In the genomic region with DNA sequence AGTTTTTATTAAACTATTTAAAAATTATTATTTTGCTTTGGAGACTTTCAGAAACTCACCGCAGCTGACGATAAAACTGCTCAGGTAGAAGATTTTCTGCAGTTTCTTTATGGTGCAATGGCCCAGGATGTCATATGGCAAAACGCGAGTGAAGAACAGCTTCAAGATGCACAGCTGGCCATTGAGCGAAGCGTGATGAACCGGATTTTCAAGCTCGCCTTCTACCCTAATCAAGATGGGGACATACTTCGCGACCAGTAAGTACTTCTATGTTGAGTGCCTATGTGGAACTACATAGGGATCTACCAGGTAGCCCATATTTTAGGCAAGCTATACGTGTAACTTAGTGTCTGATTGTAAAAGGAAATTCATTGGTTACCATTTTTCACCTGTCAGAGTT, we compare ENCODE assay signal across 23 cellular contexts.
"Had no signal": no experiment of that assay in that cellular context is flagged by ENCODE, and none has a peak within 500 bp of the region (broad histone marks: within the 10 kb centered on the region; RNA-seq: fewer than 3 reads in every experiment).

No MANE protein-coding gene starts in this region.

- H3K4me1 Mint-ChIP-seq: activated naive CD4-positive, alpha-beta T cell treated with anti-CD3 and anti-CD28 coated beads, Interleukin-2, amount 10 ng/mL, durations not matched to agents 7 days and 5 days; central memory CD8-positive, alpha-beta T cell; endodermal cell; WTC11 had no signal

- H3K27me3 Mint-ChIP-seq: activated CD4-positive, alpha-beta memory T cell treated with anti-CD3 and anti-CD28 coated beads for 36 hours; activated CD8-positive, alpha-beta memory T cell treated with anti-CD3 and anti-CD28 coated beads, Interleukin-2, amount 10 ng/mL, durations not matched to agents 7 days and 5 days; activated naive CD4-positive, alpha-beta T cell treated with anti-CD3 and anti-CD28 coated beads, Interleukin-2, amount 10 ng/mL, durations not matched to agents 7 days and 5 days; activated naive CD8-positive, alpha-beta T cell; central memory CD8-positive, alpha-beta T cell; dendritic cell treated with granulocyte-macrophage colony-stimulating factor and Interleukin-4, amounts not matched to agents 40 ng/mL and 50 ng/mL, for 4 days had no signal

- DNase-seq: activated CD4-positive, alpha-beta memory T cell treated with anti-CD3 and anti-CD28 coated beads for 36 hours; activated CD4-positive, alpha-beta T cell treated with anti-CD3 and anti-CD28 coated beads for 1 hour; activated CD4-positive, alpha-beta T cell treated with anti-CD3 and anti-CD28 coated beads for 48 hours; activated CD4-positive, alpha-beta T cell treated with anti-CD3 and anti-CD28 coated beads, Interleukin-2, amount 50 U/mL, for 1 hour; activated CD8-positive, alpha-beta memory T cell treated with anti-CD3 and anti-CD28 coated beads, Interleukin-2, amount 10 ng/mL, durations not matched to agents 7 days and 5 days; activated CD8-positive, alpha-beta memory T cell treated with anti-CD3 and anti-CD28 coated beads, Interleukin-2, amount 50 U/mL, for 4 hours; activated CD8-positive, alpha-beta T cell treated with anti-CD3 and anti-CD28 coated beads, Interleukin-2, amount 10 ng/mL, durations not matched to agents 7 days and 5 days; activated effector memory CD4-positive, alpha-beta T cell treated with anti-CD3 and anti-CD28 coated beads, Interleukin-2, amount 50 U/mL, for 16 hours; activated naive CD4-positive, alpha-beta T cell treated with anti-CD3 and anti-CD28 coated beads, Interleukin-2, amount 10 ng/mL, durations not matched to agents 7 days and 5 days; activated T-cell treated with anti-CD3 and anti-CD28 coated beads, Interleukin-2, amount 50 U/mL, for 1 hour; anterior cingulate cortex; brain microvascular endothelial cell; dorsolateral prefrontal cortex; effector memory CD4-positive, alpha-beta T cell; endodermal cell; esophagus squamous epithelium; T-helper 2 cell had no signal

- ATAC-seq: activated CD8-positive, alpha-beta memory T cell treated with anti-CD3 and anti-CD28 coated beads, Interleukin-2, amount 10 ng/mL, durations not matched to agents 7 days and 5 days; activated CD8-positive, alpha-beta T cell treated with anti-CD3 and anti-CD28 coated beads, Interleukin-2, amount 10 ng/mL, durations not matched to agents 7 days and 5 days; SK-N-SH treated with all-trans-retinoic acid at 6 μM for 48 hours; WTC11 had no signal

- H3K27ac Mint-ChIP-seq: activated CD8-positive, alpha-beta memory T cell treated with anti-CD3 and anti-CD28 coated beads, Interleukin-2, amount 10 ng/mL, durations not matched to agents 7 days and 5 days; activated CD8-positive, alpha-beta T cell treated with anti-CD3 and anti-CD28 coated beads, Interleukin-2, amount 10 ng/mL, durations not matched to agents 7 days and 5 days; activated naive CD4-positive, alpha-beta T cell treated with anti-CD3 and anti-CD28 coated beads, Interleukin-2, amount 10 ng/mL, durations not matched to agents 7 days and 5 days; activated naive CD8-positive, alpha-beta T cell; activated T-helper 2 cell treated with anti-CD3 and anti-CD28 coated beads, Interferon-gamma antibody, Interleukin-2, Interleukin-4, amounts not matched to agents 10 μg/mL and 5 μg/mL and 100 μg/mL, durations not matched to agents 14 hours and 24 hours and 36 hours; dendritic cell treated with granulocyte-macrophage colony-stimulating factor and Interleukin-4, amounts not matched to agents 40 ng/mL and 50 ng/mL, for 4 days; endodermal cell; WTC11 had no signal

- H3K9me3 Mint-ChIP-seq: activated CD4-positive, alpha-beta memory T cell treated with anti-CD3 and anti-CD28 coated beads for 36 hours; central memory CD8-positive, alpha-beta T cell; dendritic cell treated with granulocyte-macrophage colony-stimulating factor and Interleukin-4, amounts not matched to agents 40 ng/mL and 50 ng/mL, for 4 days had no signal

- H3K4me3 Mint-ChIP-seq: activated CD4-positive, alpha-beta memory T cell treated with anti-CD3 and anti-CD28 coated beads for 36 hours; activated CD8-positive, alpha-beta memory T cell treated with anti-CD3 and anti-CD28 coated beads, Interleukin-2, amount 10 ng/mL, durations not matched to agents 7 days and 5 days; activated CD8-positive, alpha-beta T cell treated with anti-CD3 and anti-CD28 coated beads, Interleukin-2, amount 10 ng/mL, durations not matched to agents 7 days and 5 days; activated naive CD4-positive, alpha-beta T cell treated with anti-CD3 and anti-CD28 coated beads, Interleukin-2, amount 10 ng/mL, durations not matched to agents 7 days and 5 days; activated naive CD8-positive, alpha-beta T cell; central memory CD8-positive, alpha-beta T cell; dendritic cell treated with granulocyte-macrophage colony-stimulating factor and Interleukin-4, amounts not matched to agents 40 ng/mL and 50 ng/mL, for 4 days; endodermal cell; WTC11 had no signal
